In genomic region chr13:29926077-29926476, GRCh38 we compare ENCODE assay signal across 15 cellular contexts.
DNase-seq lines count a peak whose midpoint lies in the region; ATAC-seq, FAIRE-seq and TF ChIP-seq lines count a peak whose summit lies in the region.
"Had no signal": no experiment of that assay in that cellular context is flagged by ENCODE, and none has a peak within 500 bp of the region (broad histone marks: within the 10 kb centered on the region; RNA-seq: fewer than 3 reads in every experiment).

No MANE protein-coding gene starts in this region.

- BruUV-seq in HCT116 (replicated peaks; lab: Mats Ljungman, UMichigan) (no TSS peak), A673 (replicated peaks; lab: Mats Ljungman, UMichigan) (no TSS peak)

- no peaks in the 10 kb centered on the region for H3K36me3 Mint-ChIP-seq in astrocyte (ENCODE audit: low read depth, unreplicated experiment)
- H3K36me3 Mint-ChIP-seq: natural killer cell treated with Interleukin-12 subunit alpha and Interleukin-12 subunit beta and Interleukin-15 and Interleukin-18, amount 100 ng/mL, for 72 hours had no signal

- H3K27me3 ChIP-seq in HCT116 (ENCODE audit: insufficient read depth, low read length), result no peaks in the 10 kb centered on the region
- no peaks in the 10 kb centered on the region for H3K27me3 ChIP-seq in astrocyte (ENCODE audit: insufficient read depth, low read length)
- no peaks in the 10 kb centered on the region for H3K27me3 ChIP-seq in smooth muscle cell (ENCODE audit: low read depth)
- H3K27me3 ChIP-seq in A673 (replicated peaks; ENCODE audit: insufficient read depth, low read depth, low read length, poor library complexity), result no peaks in the 10 kb centered on the region
- H3K27me3 ChIP-seq: colonic mucosa had no signal

- H3K27me3 Mint-ChIP-seq in astrocyte (ENCODE audit: low read depth, unreplicated experiment), result no peaks in the 10 kb centered on the region
- H3K27me3 Mint-ChIP-seq: stimulated activated naive CD8-positive, alpha-beta T cell treated with anti-CD3 and anti-CD28 coated beads, Interleukin-15, amount 100 ng/mL, for 72 hours had no signal

- H3K4me2 ChIP-seq in HCT116 (ENCODE audit: low read length), result no peak overlapping the region
- H3K4me2 ChIP-seq in astrocyte (ENCODE audit: low read length), result no peak overlapping the region
- no peak overlapping the region for H3K4me2 ChIP-seq in smooth muscle cell
- H3K4me2 ChIP-seq: GM23338 had no signal

- H3K9ac ChIP-seq in HCT116 (ENCODE audit: low read length), result no peak overlapping the region
- no peak overlapping the region for H3K9ac ChIP-seq in astrocyte (ENCODE audit: low read length)
- no peak overlapping the region for H3K9ac ChIP-seq in kidney (ENCODE audit: low read length in 2 of 2)
- no peak overlapping the region for H3K9ac ChIP-seq in smooth muscle cell (ENCODE audit: low read depth)

- peak overlapping the region; percentile 99 for H3K27ac Mint-ChIP-seq in astrocyte (ENCODE audit: unreplicated experiment)
- H3K27ac Mint-ChIP-seq: GM23338; natural killer cell treated with Interleukin-12 subunit alpha and Interleukin-12 subunit beta and Interleukin-15 and Interleukin-18, amount 100 ng/mL, for 72 hours; stimulated activated naive CD8-positive, alpha-beta T cell treated with anti-CD3 and anti-CD28 coated beads, Interleukin-15, amount 100 ng/mL, for 72 hours had no signal

- FAIRE-seq in astrocyte (lab: Jason Lieb, UNC) (no peak), kidney (lab: Jason Lieb, UNC) (no peak), GM12891 (lab: Jason Lieb, UNC) (no peak)
- FAIRE-seq: endothelial cell of umbilical vein had no signal

- no peaks in the 10 kb centered on the region for H3K36me3 ChIP-seq in HCT116 (ENCODE audit: control insufficient read depth in 1 of 2, insufficient read depth in 2 of 2, low read length in 2 of 2)
- H3K36me3 ChIP-seq in astrocyte (ENCODE audit: insufficient read depth, low read length), result no peaks in the 10 kb centered on the region
- no peaks in the 10 kb centered on the region for H3K36me3 ChIP-seq in kidney (ENCODE audit: control insufficient read depth in 1 of 2, insufficient read depth in 2 of 2, low read length in 2 of 2)
- H3K36me3 ChIP-seq in smooth muscle cell (ENCODE audit: low read depth), result no peaks in the 10 kb centered on the region
- H3K36me3 ChIP-seq in A673 (ENCODE audit: insufficient read depth, low read length, poor library complexity, severe bottlenecking), result no peaks in the 10 kb centered on the region
- H3K36me3 ChIP-seq: colonic mucosa had no signal

- ATAC-seq in HCT116 (no peak), HG02973 (IDR thresholded peaks at IDR 0.05; ENCODE audit: unreplicated experiment) (no peak)
- ATAC-seq: GM23338; PC-3; stimulated activated naive CD8-positive, alpha-beta T cell treated with anti-CD3 and anti-CD28 coated beads, Interleukin-15, amount 100 ng/mL, for 72 hours had no signal

- H3K9me3 ChIP-seq in HCT116 (ENCODE audit: control insufficient read depth in 1 of 2, insufficient read depth in 1 of 2, low read depth in 1 of 2, low read length in 2 of 2), result no peaks in the 10 kb centered on the region
- no peaks in the 10 kb centered on the region for H3K9me3 ChIP-seq in astrocyte (ENCODE audit: insufficient read depth, low read depth, low read length)
- no peaks in the 10 kb centered on the region for H3K9me3 ChIP-seq in kidney (ENCODE audit: control insufficient read depth in 1 of 2, low read length in 2 of 2)
- H3K9me3 ChIP-seq in smooth muscle cell (replicated peaks; ENCODE audit: low read depth), result no peaks in the 10 kb centered on the region
- no peaks in the 10 kb centered on the region for H3K9me3 ChIP-seq in A673 (ENCODE audit: low read depth, low read length, poor library complexity, severe bottlenecking)
- H3K9me3 ChIP-seq: colonic mucosa had no signal

- H3K4me3 ChIP-seq in HCT116 (replicated peaks in 1 of 2; ENCODE audit: low read depth in 1 of 2, low read length in 2 of 2) (no peak overlapping the region), astrocyte (ENCODE audit: insufficient read depth, low read depth, low read length) (no peak overlapping the region), kidney (ENCODE audit: low read length in 2 of 2) (no peak overlapping the region), smooth muscle cell (no peak overlapping the region), A673 (ENCODE audit: low read depth, low read length, poor library complexity, severe bottlenecking) (no peak overlapping the region)
- H3K4me3 ChIP-seq: colonic mucosa, GM23338 had no signal

- peaks cover 10% of the 10 kb centered on the region for H3F3A ChIP-seq in smooth muscle cell (ENCODE audit: low read depth)

- no peak overlapping the region for H2AFZ ChIP-seq in HCT116 (ENCODE audit: low read depth, low read length, poor library complexity, severe bottlenecking)
- no peak overlapping the region for H2AFZ ChIP-seq in astrocyte (ENCODE audit: low read depth, low read length)
- no peak overlapping the region for H2AFZ ChIP-seq in smooth muscle cell (ENCODE audit: low read depth)
- H2AFZ ChIP-seq: GM23338 had no signal

- WGBS in smooth muscle cell (ENCODE audit: low lambda C conversion rate), result 72% methylated on average over 4 of the region's 4 CpGs

- H3K4me1 Mint-ChIP-seq in astrocyte (ENCODE audit: low read depth, unreplicated experiment), result peaks cover 41% of the 10 kb centered on the region

- H3K4me1 ChIP-seq in HCT116 (ENCODE audit: control insufficient read depth in 1 of 2, insufficient read depth in 2 of 2, low read length in 2 of 2), result peaks cover 37 to 49% of the 10 kb centered on the region in 2 experiments
- H3K4me1 ChIP-seq in astrocyte (ENCODE audit: insufficient read depth, low read length), result peaks cover 39% of the 10 kb centered on the region
- H3K4me1 ChIP-seq in kidney (ENCODE audit: control insufficient read depth in 1 of 2, insufficient read depth in 1 of 2, low read depth in 1 of 2, low read length in 2 of 2), result peaks cover 12% of the 10 kb centered on the region in 2 donors
- peaks cover 23% of the 10 kb centered on the region for H3K4me1 ChIP-seq in smooth muscle cell (ENCODE audit: low read depth)
- peaks cover 4% of the 10 kb centered on the region for H3K4me1 ChIP-seq in A673 (ENCODE audit: insufficient read depth, low read length, poor library complexity, severe bottlenecking)

- no peak overlapping the region for H3K4me3 Mint-ChIP-seq in astrocyte (ENCODE audit: unreplicated experiment)
- H3K4me3 Mint-ChIP-seq: GM23338; natural killer cell treated with Interleukin-12 subunit alpha and Interleukin-12 subunit beta and Interleukin-15 and Interleukin-18, amount 100 ng/mL, for 72 hours; stimulated activated naive CD8-positive, alpha-beta T cell treated with anti-CD3 and anti-CD28 coated beads, Interleukin-15, amount 100 ng/mL, for 72 hours had no signal

- CTCF ChIA-PET in HCT116 (lab: Charles Lee), result no interaction called here
- CTCF ChIA-PET in A673 (lab: Charles Lee), result no interaction called here

- H4K20me1 ChIP-seq in HCT116 (ENCODE audit: insufficient read depth) (no peaks in the 10 kb centered on the region), astrocyte (ENCODE audit: insufficient read depth, low read length) (no peaks in the 10 kb centered on the region), smooth muscle cell (ENCODE audit: low read depth) (no peaks in the 10 kb centered on the region)

- TF ChIP-seq POLR2A in HCT116 (IDR thresholded peaks at IDR 0.05; ENCODE audit: borderline replicate concordance, extremely low read depth, insufficient read depth, insufficient read length) (no peak), GM12891 (IDR thresholded peaks at IDR 0.05; ENCODE audit: low read depth, low read length) (no peak)

- POLR2A ChIA-PET in HCT116 (lab: Charles Lee) (no interaction called here), A673 (lab: Charles Lee; ENCODE audit: low non-redundant PET) (no interaction called here)

- H3K9me2 ChIP-seq in HCT116 (ENCODE audit: insufficient read depth), result no peaks in the 10 kb centered on the region

- TF ChIP-seq CTCF in HCT116 (IDR thresholded peaks at IDR 0.05 in 2 of 3, conservative IDR thresholded peaks at IDR 0.05 in 1 of 3; ENCODE audit: borderline replicate concordance in 1 of 3, insufficient read depth in 1 of 3, low read depth in 2 of 3, low read length in 2 of 3), result no peak
- TF ChIP-seq CTCF in astrocyte (IDR thresholded peaks at IDR 0.05; ENCODE audit: insufficient read depth, low read depth, low read length), result no peak
- no peak for TF ChIP-seq CTCF in kidney (IDR thresholded peaks at IDR 0.05; ENCODE audit: borderline replicate concordance, extremely low read depth, insufficient read depth)
- TF ChIP-seq CTCF in smooth muscle cell (IDR thresholded peaks at IDR 0.05; ENCODE audit: borderline replicate concordance, insufficient read depth, poor library complexity, severe bottlenecking), result no peak
- TF ChIP-seq CTCF in A673 (conservative IDR thresholded peaks at IDR 0.05; ENCODE audit: low read depth, low read length), result no peak

- TF ChIP-seq RAD21 in HCT116 (IDR thresholded peaks at IDR 0.05; ENCODE audit: low read depth), result no peak

- DNase-seq in HCT116 (ENCODE audit: low read depth, low spot score), result no peak
- no peak for DNase-seq in astrocyte (ENCODE audit: low read depth)
- DNase-seq in kidney, result no peak
- DNase-seq in smooth muscle cell (lab: John Stamatoyannopoulos, UW; ENCODE audit: unreplicated experiment), result no peak
- no peak for DNase-seq in NCI-H2196 (lab: John Stamatoyannopoulos, UW; ENCODE audit: unreplicated experiment)
- no peak for DNase-seq in A673 (ENCODE audit: low spot score)
- DNase-seq in GM12891 (ENCODE audit: insufficient read length, low spot score), result no peak
- DNase-seq: activated naive CD4-positive, alpha-beta T cell treated with Interleukin-2 at 50 U/mL for 16 hours; stimulated activated naive CD8-positive, alpha-beta T cell treated with anti-CD3 and anti-CD28 coated beads, Interleukin-15, amount 100 ng/mL, for 72 hours had no signal

- intact Hi-C loops in HCT116 (cut with micrococcal nuclease), result loop anchor here (5.0 to 10.0 kb wide), 2 partner anchors 154 to 189 kb away; no protein-coding TSS in a partner anchor
- intact Hi-C loops in kidney (cut with DNase I), result no loop called here
- intact Hi-C loops in A673 (cut with micrococcal nuclease; ENCODE audit: unreplicated experiment), result loop anchor here (10.0 kb wide), 1 partner anchor 151 kb away; no protein-coding TSS in a partner anchor

- H3K9me3 Mint-ChIP-seq in astrocyte (ENCODE audit: unreplicated experiment), result peaks cover 3% of the 10 kb centered on the region
- H3K9me3 Mint-ChIP-seq: natural killer cell treated with Interleukin-12 subunit alpha and Interleukin-12 subunit beta and Interleukin-15 and Interleukin-18, amount 100 ng/mL, for 72 hours; stimulated activated naive CD8-positive, alpha-beta T cell treated with anti-CD3 and anti-CD28 coated beads, Interleukin-15, amount 100 ng/mL, for 72 hours had no signal

- H3K79me2 ChIP-seq in HCT116 (ENCODE audit: insufficient read depth, low read length) (no peaks in the 10 kb centered on the region), astrocyte (ENCODE audit: insufficient read depth, low read length) (no peaks in the 10 kb centered on the region), smooth muscle cell (ENCODE audit: low read depth) (no peaks in the 10 kb centered on the region)

- no peak overlapping the region for H3K27ac ChIP-seq in HCT116 (ENCODE audit: low read depth, low read length)
- H3K27ac ChIP-seq in astrocyte (ENCODE audit: low read depth, low read length), result no peak overlapping the region
- peak overlapping the region; percentile 15 to 20 for H3K27ac ChIP-seq in kidney (ENCODE audit: low read depth in 2 of 2, low read length in 2 of 2)
- peak overlapping the region; percentile 92 for H3K27ac ChIP-seq in smooth muscle cell (ENCODE audit: low read depth)
- no peak overlapping the region for H3K27ac ChIP-seq in A673 (ENCODE audit: low read depth, low read length, poor library complexity, severe bottlenecking)

- RAD21 ChIA-PET in HCT116 (lab: Charles Lee; ENCODE audit: low non-redundant PET in 1 of 2, low total read pairs in 2 of 2, uncharacterized antibody in 2 of 2, unreplicated experiment in 2 of 2), result no interaction called here

Comparison
In these comparisons a context has a peak if more than half of its experiments do, and no peak if none do; other contexts are left out.
1. H3K27ac ChIP-seq: peak in kidney (2 of 2) and smooth muscle cell (single experiment); none in HCT116 (single experiment), astrocyte (single experiment) and A673 (single experiment).